ENCODE assay signal across 8 cellular contexts in genomic region chr15:41894791-41895463, GRCh38. TPM values are rescaled to one million over a fixed set of nuclear protein-coding genes. Genes with fewer than 3 reads are reported as not detected.
DNase-seq lines count a peak whose midpoint lies in the region; ATAC-seq and TF ChIP-seq lines count a peak whose summit lies in the region.

No MANE protein-coding gene starts in this region.

- no peaks in the 10 kb centered on the region for H3K36me3 ChIP-seq in ovary
- peaks cover 5 to 10% of the 10 kb centered on the region in 2 donors for H3K36me3 ChIP-seq in thyroid gland

- H3K9me3 ChIP-seq in ovary (no peaks in the 10 kb centered on the region), thyroid gland (no peaks in the 10 kb centered on the region)

- H3K4me1 ChIP-seq in ovary (ENCODE audit: insufficient read depth) = peaks cover 14% of the 10 kb centered on the region
- H3K4me1 ChIP-seq in thyroid gland = peaks cover 38 to 53% of the 10 kb centered on the region in 2 donors

- no peak overlapping the region for H3K4me3 ChIP-seq in ovary
- H3K4me3 ChIP-seq in thyroid gland (replicated peaks in 1 of 3) = peak overlapping the region in 1 of 3 donors; percentile 20

- peak overlapping the region in 1 of 2 donors; percentile 71 for H3K27ac ChIP-seq in ovary
- peak overlapping the region; percentile 59 to 77 (median 68) for H3K27ac ChIP-seq in thyroid gland

- peak; percentile 9 for DNase-seq in NCI-H1436 (lab: John Stamatoyannopoulos, UW)
- no peak for DNase-seq in NCI-H1436 treated with DMSO at 0.1 percent for 48 hours (lab: John Stamatoyannopoulos, UW)
- peak; percentile 16 for DNase-seq in NK-92 (lab: John Stamatoyannopoulos, UW; ENCODE audit: unreplicated experiment)
- peak; percentile 78 for DNase-seq in activated T-cell treated with anti-CD3 and anti-CD28 coated beads for 1 hour (ENCODE audit: low read depth)
- DNase-seq in ovary = peak; percentile 79 to 81 (median 80)
- DNase-seq in thyroid gland = peak; percentile 97 to 98

- TF ChIP-seq POLR2A in ovary (IDR thresholded peaks at IDR 0.05) (no peak), thyroid gland (IDR thresholded peaks at IDR 0.05) (no peak)

- intact Hi-C loops in ovary (cut with DNase I) = no loop called here
- intact Hi-C loops in thyroid gland (cut with DNase I) = no loop called here

- ATAC-seq in HG02973 (IDR thresholded peaks at IDR 0.05; ENCODE audit: unreplicated experiment) = peak; percentile 74
- peak; percentile 89 for ATAC-seq in esophagus mucosa

- TF ChIP-seq EP300 in ovary (IDR thresholded peaks at IDR 0.05) = no peak

- H3K27me3 ChIP-seq in ovary (no peaks in the 10 kb centered on the region), thyroid gland (no peaks in the 10 kb centered on the region)

- WGBS in ovary, 3 donors = 12 to 22% (median 14%) methylated on average over 15 to 24 of the region's 24 CpGs
- WGBS in thyroid gland, 2 donors = 6% methylated on average over 5 to 18 of the region's 24 CpGs

- TF ChIP-seq CTCF in ovary (IDR thresholded peaks at IDR 0.05) (no peak), thyroid gland (IDR thresholded peaks at IDR 0.05) (peak in 1 of 6 experiments; percentile 9)

RNA-seq across cellular contexts. Expression of gene SPTBN5, which starts 1.1 kb away (rescaled TPM):
- total RNA-seq in esophagus mucosa (2.1 TPM), ovary (1 to 10 TPM in 2 of 7 donors, under 1 TPM in 5; 0.30 to 1.5 (median 0.77) TPM), thyroid gland (1 to 10 TPM in 3 of 4 donors, under 1 TPM in 1; 0.40 to 2.5 (median 1.8) TPM)
- polyA plus RNA-seq in ovary = under 1 TPM; 0.28 to 0.80 TPM

RNA-seq across cellular contexts. Expression of gene PLA2G4B, which starts 56.3 kb away (rescaled TPM):
- 23.6 TPM for total RNA-seq in esophagus mucosa
- 10 to 100 TPM in 4 of 7 donors, 1 to 10 TPM in 3; 4.8 to 17.5 (median 12.8) TPM for total RNA-seq in ovary
- 10 to 100 TPM in 1 of 2 donors, 1 to 10 TPM in 1; 8.6 to 10.6 TPM for polyA plus RNA-seq in ovary
- total RNA-seq in thyroid gland = 10 to 100 TPM in 1 of 4 donors, 1 to 10 TPM in 3; 6.2 to 13.0 (median 8.6) TPM
